In genomic region chr10:46284286-46285229, GRCh38 we compare ENCODE assay signal across 8 cellular contexts. TPM values are rescaled to one million over a fixed set of nuclear protein-coding genes. Genes with fewer than 3 reads are reported as not detected.
A peak's percentile ranks its signal among the peaks of the same experiment; 100 is the strongest.
DNase-seq lines count a peak whose midpoint lies in the region; ATAC-seq, FAIRE-seq and TF ChIP-seq lines count a peak whose summit lies in the region.

No MANE protein-coding gene starts in this region.

- TF ChIP-seq EP300 in tibial nerve (IDR thresholded peaks at IDR 0.05) = peak in 1 of 2 donors; percentile 78

- no peak for FAIRE-seq in pancreas (lab: Jason Lieb, UNC)

- H3K9ac ChIP-seq in SK-N-MC (ENCODE audit: insufficient read length) = no peak overlapping the region

- ATAC-seq in GM21786 (IDR thresholded peaks at IDR 0.05; ENCODE audit: unreplicated experiment) (peak; percentile 92), Right ventricle myocardium inferior (peak; percentile 95), pancreas (peak; percentile 90 to 96 (median 93))
- ATAC-seq in activated naive CD4-positive, alpha-beta T cell treated with anti-CD3 and anti-CD28 coated beads, Interleukin-2, amount 50 U/mL, for 72 hours = peak; percentile 88 to 93

- H3K4me3 ChIP-seq in SK-N-MC (peak overlapping the region; percentile 69), pancreas (peak overlapping the region; percentile 41 to 81 (median 52)), tibial nerve (peak overlapping the region; percentile 56 to 75 (median 68))

- H3K27me3 ChIP-seq in pancreas (no peaks in the 10 kb centered on the region), tibial nerve (no peaks in the 10 kb centered on the region)

- H3K27ac Mint-ChIP-seq in activated naive CD4-positive, alpha-beta T cell treated with anti-CD3 and anti-CD28 coated beads, Interleukin-2, amount 50 U/mL, for 72 hours = peak overlapping the region; percentile 2 to 75

- H3K36me3 ChIP-seq in SK-N-MC (ENCODE audit: insufficient read depth, low read length) (no peaks in the 10 kb centered on the region), pancreas (no peaks in the 10 kb centered on the region), tibial nerve (no peaks in the 10 kb centered on the region)

- no peak overlapping the region for H3K27ac ChIP-seq in SK-N-MC
- H3K27ac ChIP-seq in pancreas = peak overlapping the region in 1 of 4 donors; percentile 46
- peak overlapping the region; percentile 68 to 90 (median 88) for H3K27ac ChIP-seq in tibial nerve

- H3K9me3 Mint-ChIP-seq in activated naive CD4-positive, alpha-beta T cell treated with anti-CD3 and anti-CD28 coated beads, Interleukin-2, amount 50 U/mL, for 72 hours = no peaks in the 10 kb centered on the region

- WGBS in pancreas, 2 donors = 2 to 4% methylated on average over 64 to 82 of the region's 82 CpGs
- WGBS in tibial nerve, 2 donors = 1% methylated on average over 28 to 63 of the region's 82 CpGs

- H3K4me1 ChIP-seq in pancreas (no peaks in the 10 kb centered on the region), tibial nerve (peaks cover 5 to 22% (median 12%) of the 10 kb centered on the region in 4 donors)

- no peak for TF ChIP-seq CTCF in pancreas (IDR thresholded peaks at IDR 0.05)
- TF ChIP-seq CTCF in tibial nerve (IDR thresholded peaks at IDR 0.05) = peak in 2 of 5 experiments; percentile 14 to 35

- DNase-seq in Daoy (ENCODE audit: low read depth) (peak; percentile 89), KG1 (lab: John Stamatoyannopoulos, UW) (peak; percentile 71), SK-N-MC (ENCODE audit: low read depth, low spot score) (no peak), Right ventricle myocardium inferior (ENCODE audit: missing footprints) (peak; percentile 94), pancreas (peak; percentile 81 to 94 (median 88)), tibial nerve (ENCODE audit: low spot score in 2 of 2) (peak; percentile 72 to 76)
- peak; percentile 85 to 89 for DNase-seq in activated naive CD4-positive, alpha-beta T cell treated with anti-CD3 and anti-CD28 coated beads, Interleukin-2, amount 50 U/mL, for 72 hours (ENCODE audit: low spot score in 2 of 2)

- peak in 1 of 2 donors; percentile 15 for TF ChIP-seq POLR2A in tibial nerve (IDR thresholded peaks at IDR 0.05)

- intact Hi-C loops in Right ventricle myocardium inferior (cut with DNase I) = no loop called here
- intact Hi-C loops in pancreas (cut with DNase I) = loop anchor here in 1 of 3 donors (10.0 kb wide), 1 partner anchor 1100 kb away; the partner anchor contains the start of gene ZNF488

- no peaks in the 10 kb centered on the region for H3K9me3 ChIP-seq in SK-N-MC (ENCODE audit: low read depth, low read length)
- H3K9me3 ChIP-seq in pancreas = no peaks in the 10 kb centered on the region
- no peaks in the 10 kb centered on the region for H3K9me3 ChIP-seq in tibial nerve

- H3K36me3 Mint-ChIP-seq in activated naive CD4-positive, alpha-beta T cell treated with anti-CD3 and anti-CD28 coated beads, Interleukin-2, amount 50 U/mL, for 72 hours = no peaks in the 10 kb centered on the region

RNA-seq across cellular contexts. Expression of gene ANTXRL, which starts 2.2 kb away (rescaled TPM):
- not detected in 2 replicates for total RNA-seq in Daoy (2014; rRNA removed; shearing (Covaris generic))
- total RNA-seq in activated naive CD4-positive, alpha-beta T cell treated with anti-CD3 and anti-CD28 coated beads, Interleukin-2, amount 50 U/mL, for 72 hours = not detected
- total RNA-seq in Right ventricle myocardium inferior (not detected), pancreas (not detected), tibial nerve (not detected)
- under 1 TPM in 1 of 2 donors, not detected in 1; 0.15 TPM for polyA plus RNA-seq in pancreas
